Comparison of ENCODE assay signal across 11 cellular contexts in genomic region chr5:135702191-135702590, GRCh38.
"Had no signal": no experiment of that assay in that cellular context is flagged by ENCODE, and none has a peak within 500 bp of the region (broad histone marks: within the 10 kb centered on the region; RNA-seq: fewer than 3 reads in every experiment).

No MANE protein-coding gene starts in this region.

- H3K4me1 ChIP-seq: HAP-1 had no signal

- H3K27ac ChIP-seq: HL-60 had no signal

- H3K27ac Mint-ChIP-seq: GM23338, HFFc6 had no signal

- H3K36me3 ChIP-seq: HAP-1 had no signal

- ATAC-seq: GM23338, HCT116, HepG2, K562 had no signal

- FAIRE-seq: H1, HepG2, K562 had no signal

- H3K4me3 Mint-ChIP-seq: GM23338, HFFc6 had no signal

- H3K9me3 Mint-ChIP-seq: GM23338, HFFc6 had no signal

- DNase-seq: H7, HFFc6, IMR-90, KG1 had no signal

- H3K4me3 ChIP-seq: GM23338, HAP-1, K562 had no signal

- H3K9me3 ChIP-seq: HAP-1 had no signal
